Comparison of ENCODE assay signal across 1 cellular context in the genomic region with DNA sequence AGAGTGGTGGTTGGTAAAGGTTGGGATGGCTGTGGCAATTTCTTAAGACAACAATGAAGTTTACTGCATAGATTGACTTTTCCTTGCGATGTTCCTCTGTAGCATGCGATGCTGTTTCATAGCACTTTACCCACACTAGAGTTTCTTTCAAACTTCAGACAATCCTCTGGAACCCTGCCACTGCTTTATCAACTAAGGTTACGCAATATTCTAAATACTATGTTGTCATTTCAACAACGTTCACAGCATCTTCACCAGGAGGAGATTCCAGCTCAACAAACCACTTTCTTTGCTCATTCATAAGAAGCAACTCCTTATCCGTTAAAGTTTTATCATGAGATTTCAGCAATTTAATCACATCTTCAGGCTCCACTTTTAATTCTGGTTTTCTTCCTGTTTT.
TF ChIP-seq lines count a peak whose summit lies in the region.

No MANE protein-coding gene starts in this region.

TF ChIP-seq in GM23338, 12 proteins besides CTCF, POLR2A, EP300 and RAD21 (continued from another document):
- TF ChIP-seq, protein P1, sequence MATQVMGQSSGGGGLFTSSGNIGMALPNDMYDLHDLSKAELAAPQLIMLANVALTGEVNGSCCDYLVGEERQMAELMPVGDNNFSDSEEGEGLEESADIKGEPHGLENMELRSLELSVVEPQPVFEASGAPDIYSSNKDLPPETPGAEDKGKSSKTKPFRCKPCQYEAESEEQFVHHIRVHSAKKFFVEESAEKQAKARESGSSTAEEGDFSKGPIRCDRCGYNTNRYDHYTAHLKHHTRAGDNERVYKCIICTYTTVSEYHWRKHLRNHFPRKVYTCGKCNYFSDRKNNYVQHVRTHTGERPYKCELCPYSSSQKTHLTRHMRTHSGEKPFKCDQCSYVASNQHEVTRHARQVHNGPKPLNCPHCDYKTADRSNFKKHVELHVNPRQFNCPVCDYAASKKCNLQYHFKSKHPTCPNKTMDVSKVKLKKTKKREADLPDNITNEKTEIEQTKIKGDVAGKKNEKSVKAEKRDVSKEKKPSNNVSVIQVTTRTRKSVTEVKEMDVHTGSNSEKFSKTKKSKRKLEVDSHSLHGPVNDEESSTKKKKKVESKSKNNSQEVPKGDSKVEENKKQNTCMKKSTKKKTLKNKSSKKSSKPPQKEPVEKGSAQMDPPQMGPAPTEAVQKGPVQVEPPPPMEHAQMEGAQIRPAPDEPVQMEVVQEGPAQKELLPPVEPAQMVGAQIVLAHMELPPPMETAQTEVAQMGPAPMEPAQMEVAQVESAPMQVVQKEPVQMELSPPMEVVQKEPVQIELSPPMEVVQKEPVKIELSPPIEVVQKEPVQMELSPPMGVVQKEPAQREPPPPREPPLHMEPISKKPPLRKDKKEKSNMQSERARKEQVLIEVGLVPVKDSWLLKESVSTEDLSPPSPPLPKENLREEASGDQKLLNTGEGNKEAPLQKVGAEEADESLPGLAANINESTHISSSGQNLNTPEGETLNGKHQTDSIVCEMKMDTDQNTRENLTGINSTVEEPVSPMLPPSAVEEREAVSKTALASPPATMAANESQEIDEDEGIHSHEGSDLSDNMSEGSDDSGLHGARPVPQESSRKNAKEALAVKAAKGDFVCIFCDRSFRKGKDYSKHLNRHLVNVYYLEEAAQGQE (IDR thresholded peaks at IDR 0.05; ENCODE audit: unreplicated experiment): no peak
- TF ChIP-seq EZH2 (IDR thresholded peaks at IDR 0.05; ENCODE audit: low read depth, unreplicated experiment): no peak
- TF ChIP-seq STAT1 (IDR thresholded peaks at IDR 0.05; ENCODE audit: unreplicated experiment): no peak
- TF ChIP-seq ZNF331 (CRISPR knock-in tag; IDR thresholded peaks at IDR 0.05; ENCODE audit: low read depth): no peak
- TF ChIP-seq NANOG (IDR thresholded peaks at IDR 0.05; ENCODE audit: borderline replicate concordance): no peak
- no peak for TF ChIP-seq EZH2phosphoT487 (IDR thresholded peaks at IDR 0.05; ENCODE audit: unreplicated experiment)
- TF ChIP-seq ZNF114 (CRISPR knock-in tag; IDR thresholded peaks at IDR 0.05): no peak
- no peak for TF ChIP-seq POLR2AphosphoS5 (IDR thresholded peaks at IDR 0.05; ENCODE audit: low read depth)
- TF ChIP-seq, protein P2, sequence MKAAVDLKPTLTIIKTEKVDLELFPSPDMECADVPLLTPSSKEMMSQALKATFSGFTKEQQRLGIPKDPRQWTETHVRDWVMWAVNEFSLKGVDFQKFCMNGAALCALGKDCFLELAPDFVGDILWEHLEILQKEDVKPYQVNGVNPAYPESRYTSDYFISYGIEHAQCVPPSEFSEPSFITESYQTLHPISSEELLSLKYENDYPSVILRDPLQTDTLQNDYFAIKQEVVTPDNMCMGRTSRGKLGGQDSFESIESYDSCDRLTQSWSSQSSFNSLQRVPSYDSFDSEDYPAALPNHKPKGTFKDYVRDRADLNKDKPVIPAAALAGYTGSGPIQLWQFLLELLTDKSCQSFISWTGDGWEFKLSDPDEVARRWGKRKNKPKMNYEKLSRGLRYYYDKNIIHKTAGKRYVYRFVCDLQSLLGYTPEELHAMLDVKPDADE (IDR thresholded peaks at IDR 0.05): no peak
